In the genomic region with DNA sequence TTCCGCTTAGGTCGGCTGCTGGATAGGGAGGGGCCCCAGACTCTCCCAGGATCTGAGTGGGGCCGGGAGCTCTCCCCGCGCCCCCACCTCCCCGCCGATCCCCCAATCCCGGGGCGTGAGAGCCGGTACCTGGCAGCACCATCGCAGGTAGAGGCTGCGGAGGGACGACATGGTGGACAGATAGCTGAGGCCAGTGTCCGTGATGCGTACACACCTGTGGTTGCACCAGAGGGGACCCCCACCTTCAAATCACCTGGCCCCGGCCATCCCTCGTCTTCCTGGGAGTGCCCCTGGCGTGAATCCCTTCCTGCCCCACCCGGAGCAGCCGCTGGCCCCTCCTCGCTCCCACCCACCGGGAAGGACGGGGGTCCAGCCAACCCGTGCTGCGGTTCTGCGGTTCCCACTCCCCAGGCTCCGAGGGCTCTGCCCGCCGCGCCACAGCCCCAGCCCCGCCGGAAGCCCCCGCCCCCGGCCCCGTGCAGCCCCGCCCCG, we compare ENCODE assay signal across 11 cellular contexts. TPM values are rescaled to one million over a fixed set of nuclear protein-coding genes. Genes with fewer than 3 reads are reported as not detected.
DNase-seq lines count a peak whose midpoint lies in the region; ATAC-seq, FAIRE-seq and TF ChIP-seq lines count a peak whose summit lies in the region.
"Had no signal": no experiment of that assay in that cellular context is flagged by ENCODE, and none has a peak within 500 bp of the region (broad histone marks: within the 10 kb centered on the region; RNA-seq: fewer than 3 reads in every experiment).

No MANE protein-coding gene starts in this region.

- whole genome bisulfite sequencing in K562 (ENCODE audit: insufficient coverage, low coverage, missing lambda C conversion rate), result 5% methylated on average over 13 of the region's 37 CpGs
- no CpG with 5 or more reads among the region's 37 CpGs for WGBS in mesendoderm (ENCODE audit: extremely low coverage, insufficient coverage, low lambda C conversion rate)

- H3K4me2 ChIP-seq in HCT116 (ENCODE audit: low read length) (peak overlapping the region; percentile 88), K562 (ENCODE audit: insufficient read depth, low read length) (peak overlapping the region; percentile 80), mesendoderm (ENCODE audit: low read length) (no peak overlapping the region)

- no peak overlapping the region for H3K4ac ChIP-seq in mesendoderm (ENCODE audit: low read depth, low read length)

- H3K4me3 Mint-ChIP-seq in CD4-positive, alpha-beta T cell, result peak overlapping the region; percentile 20
- H3K4me3 Mint-ChIP-seq in osteocyte (ENCODE audit: unreplicated experiment), result no peak overlapping the region

- CTCF ChIA-PET in CD4-positive, alpha-beta T cell (lab: Charles Lee), result interaction anchor here (1.2 to 2.0 kb wide), 3 partner anchors 27 to 58 kb away, joined by 4 to 8 read pairs (median 6); partner anchors contain the start of genes CIAO3 and RHOT2
- CTCF ChIA-PET in HCT116 (lab: Charles Lee) (interaction anchor here (1.0 to 1.6 kb wide), 5 partner anchors 9 to 408 kb away, joined by 3 to 6 read pairs (median 3); partner anchors contain the start of genes ANTKMT and FBXL16), K562 (lab: Yijun Ruan, JAX; ENCODE audit: low intra/inter-chr PET ratio) (interaction anchor here (1.0 kb wide), 1 partner anchor 90 kb away, joined by 4 read pairs; no protein-coding TSS in a partner anchor)

- H3K27ac Mint-ChIP-seq in CD4-positive, alpha-beta T cell, result no peak overlapping the region
- no peak overlapping the region for H3K27ac Mint-ChIP-seq in osteocyte (ENCODE audit: unreplicated experiment)

- H3K23ac ChIP-seq in mesendoderm (ENCODE audit: low read length), result no peak overlapping the region

- H3K36me3 Mint-ChIP-seq in CD4-positive, alpha-beta T cell (ENCODE audit: low read depth), result peaks cover 5% of the 10 kb centered on the region
- H3K36me3 Mint-ChIP-seq in osteocyte (ENCODE audit: unreplicated experiment), result no peaks in the 10 kb centered on the region

- H3K79me2 ChIP-seq in HCT116 (ENCODE audit: insufficient read depth, low read length), result peaks cover 4% of the 10 kb centered on the region; the same call in 1 of the 2 replicates
- H3K79me2 ChIP-seq in K562 (ENCODE audit: control insufficient read depth, insufficient read depth, low read length), result peaks cover 5% of the 10 kb centered on the region; the same call in 2 of the 3 replicates
- no peaks in the 10 kb centered on the region for H3K79me2 ChIP-seq in mesendoderm (ENCODE audit: control insufficient read depth, insufficient read depth, low read length)

- no peak overlapping the region for H2AK5ac ChIP-seq in mesendoderm (ENCODE audit: low read length)

- no peak for TF ChIP-seq EP300 in K562 (IDR thresholded peaks at IDR 0.05; ENCODE audit: low read length)

- H3K36me3 ChIP-seq in HCT116 (ENCODE audit: control insufficient read depth in 1 of 2, insufficient read depth in 2 of 2, low read length in 2 of 2) (no peaks in the 10 kb centered on the region), K562 (ENCODE audit: control insufficient read depth, insufficient read depth, low read length) (no peaks in the 10 kb centered on the region), mesendoderm (ENCODE audit: control insufficient read depth, insufficient read depth, low read length) (no peaks in the 10 kb centered on the region)
- H3K36me3 ChIP-seq: cardiac muscle cell, right atrium auricular region had no signal

- POLR2A ChIA-PET in CD4-positive, alpha-beta T cell (lab: Charles Lee), result interaction anchor here (0.6 to 4.1 kb wide), 25 partner anchors 9 to 1452 kb away, joined by 3 to 55 read pairs (median 7); partner anchors contain the start of genes ANTKMT, CAPN15, CCDC78 and CHTF18
- POLR2A ChIA-PET in HCT116 (lab: Charles Lee) (interaction anchor here (1.0 to 1.6 kb wide), 3 partner anchors 11 to 26 kb away, joined by 3 to 5 read pairs (median 3); partner anchors contain the start of genes ANTKMT and JMJD8), K562 (lab: Yijun Ruan, JAX) (interaction anchor here (0.6 to 1.6 kb wide), 8 partner anchors 8 to 296 kb away, joined by 3 to 9 read pairs (median 4); partner anchors contain the start of genes GNG13 and METRN)

- no peak overlapping the region for H2BK120ac ChIP-seq in mesendoderm (ENCODE audit: low read depth, low read length)

- no peaks in the 10 kb centered on the region for H3K9me2 ChIP-seq in HCT116 (ENCODE audit: insufficient read depth)

- H3K27ac ChIP-seq in CD4-positive, alpha-beta T cell (ENCODE audit: low read depth, low read length), result no peak overlapping the region
- peak overlapping the region; percentile 63 for H3K27ac ChIP-seq in HCT116 (ENCODE audit: low read depth, low read length)
- no peak overlapping the region; the same call in 2 of the 3 replicates for H3K27ac ChIP-seq in K562 (ENCODE audit: extremely low read depth, low read depth, low read length)
- no peak overlapping the region for H3K27ac ChIP-seq in mesendoderm (ENCODE audit: low read depth, low read length)
- H3K27ac ChIP-seq: cardiac muscle cell, right atrium auricular region had no signal

- H3K27me3 ChIP-seq in CD4-positive, alpha-beta T cell (ENCODE audit: control insufficient read depth, insufficient read depth, low read length), result no peaks in the 10 kb centered on the region
- H3K27me3 ChIP-seq in HCT116 (ENCODE audit: insufficient read depth, low read length) (no peaks in the 10 kb centered on the region), K562 (ENCODE audit: control insufficient read depth in 2 of 2, insufficient read depth in 2 of 2, low read length in 2 of 2) (peaks cover 7 to 16% of the 10 kb centered on the region in 2 experiments; a peak in 4 of 5 replicates), mesendoderm (ENCODE audit: insufficient read depth, low read length, poor library complexity) (peaks cover 28% of the 10 kb centered on the region)

- FAIRE-seq in K562 (lab: Jason Lieb, UNC), result no peak

- H3K9me1 ChIP-seq in K562 (ENCODE audit: control insufficient read depth, insufficient read depth, low read length), result no peaks in the 10 kb centered on the region

- intact Hi-C loops in CD4-positive, alpha-beta T cell (cut with DNase I, micrococcal nuclease), result loop anchor here in 1 of 2 experiments (10.0 kb wide), 2 partner anchors 720 to 1270 kb away; partner anchors contain the start of genes RNF151, RPS2 and UNKL
- intact Hi-C loops in HCT116 (cut with micrococcal nuclease), result no loop called here
- intact Hi-C loops in K562 (cut with micrococcal nuclease), result no loop called here

- no peaks in the 10 kb centered on the region for H3K27me3 Mint-ChIP-seq in CD4-positive, alpha-beta T cell
- H3K27me3 Mint-ChIP-seq in osteocyte (ENCODE audit: unreplicated experiment), result peaks cover 29% of the 10 kb centered on the region

- H4K8ac ChIP-seq in mesendoderm (ENCODE audit: low read depth, low read length), result no peak overlapping the region

- TF ChIP-seq POLR2A in HCT116 (IDR thresholded peaks at IDR 0.05; ENCODE audit: borderline replicate concordance, extremely low read depth, insufficient read depth, insufficient read length), result no peak
- TF ChIP-seq POLR2A in K562 (conservative IDR thresholded peaks at IDR 0.05), result no peak

- peak in 1 of 10 experiments; percentile 57 for DNase-seq in CD4-positive, alpha-beta T cell
- DNase-seq in HCT116 (ENCODE audit: low read depth, low spot score) (no peak), K562 (ENCODE audit: extremely low read depth in 1 of 4, low spot score in 3 of 4) (peak in 2 of 4 experiments; percentile 89 to 90), mesendoderm (no peak), osteocyte (ENCODE audit: extremely low spot score, unreplicated experiment) (no peak), NCI-H510A treated with DMSO at 0.1 percent for 48 hours (lab: John Stamatoyannopoulos, UW) (no peak), cerebellum (ENCODE audit: low spot score) (no peak)
- DNase-seq: NCI-H524 had no signal

- no peak for TF ChIP-seq CTCF in CD4-positive, alpha-beta T cell (IDR thresholded peaks at IDR 0.05)
- TF ChIP-seq CTCF in HCT116 (IDR thresholded peaks at IDR 0.05 in 2 of 3, conservative IDR thresholded peaks at IDR 0.05 in 1 of 3; ENCODE audit: borderline replicate concordance in 1 of 3, insufficient read depth in 1 of 3, low read depth in 2 of 3, low read length in 2 of 3) (no peak), K562 (IDR thresholded peaks at IDR 0.05 in 2 of 3, conservative IDR thresholded peaks at IDR 0.05 in 1 of 3; ENCODE audit: insufficient read depth in 2 of 3, low read depth in 1 of 3, low read length in 3 of 3) (no peak), osteocyte (IDR thresholded peaks at IDR 0.05) (no peak)

- H2BK5ac ChIP-seq in mesendoderm (ENCODE audit: low read length), result no peak overlapping the region

- BruUV-seq in HCT116 (replicated peaks; lab: Mats Ljungman, UMichigan) (no TSS peak), K562 (replicated peaks; lab: Mats Ljungman, UMichigan) (no TSS peak)

- no peak overlapping the region for H3K18ac ChIP-seq in mesendoderm (ENCODE audit: low read length)

- no peaks in the 10 kb centered on the region for H3K9me3 ChIP-seq in CD4-positive, alpha-beta T cell (ENCODE audit: control insufficient read depth, low read length)
- H3K9me3 ChIP-seq in HCT116 (ENCODE audit: control insufficient read depth in 1 of 2, insufficient read depth in 1 of 2, low read depth in 1 of 2, low read length in 2 of 2), result no peaks in the 10 kb centered on the region
- H3K9me3 ChIP-seq in K562 (replicated peaks; ENCODE audit: control insufficient read depth, insufficient read depth, low read depth, low read length), result no peaks in the 10 kb centered on the region
- H3K9me3 ChIP-seq: right atrium auricular region had no signal

- peak overlapping the region; percentile 48 for H3K9ac ChIP-seq in HCT116 (ENCODE audit: low read length)
- peak overlapping the region; percentile 14 to 81; a peak in 3 of 4 replicates for H3K9ac ChIP-seq in K562 (ENCODE audit: insufficient read depth in 1 of 2, low read depth in 2 of 2, low read length in 2 of 2)
- peak overlapping the region; percentile 17 for H3K9ac ChIP-seq in mesendoderm (ENCODE audit: low read length)

- no peak overlapping the region for H3K56ac ChIP-seq in mesendoderm (ENCODE audit: low read length)

- TF ChIP-seq RAD21 in HCT116 (IDR thresholded peaks at IDR 0.05; ENCODE audit: low read depth) (no peak), K562 (CRISPR knock-in tag; conservative IDR thresholded peaks at IDR 0.05 in 1 of 2, IDR thresholded peaks at IDR 0.05 in 1 of 2) (no peak)

- in situ Hi-C loops in K562 (cut with MboI), result no loop called here

- H4K5ac ChIP-seq in mesendoderm (ENCODE audit: low read length), result no peak overlapping the region

- H3K4me1 Mint-ChIP-seq in CD4-positive, alpha-beta T cell (ENCODE audit: low read depth), result peaks cover 16% of the 10 kb centered on the region
- peaks cover 7% of the 10 kb centered on the region for H3K4me1 Mint-ChIP-seq in osteocyte (ENCODE audit: unreplicated experiment)

- H2AFZ ChIP-seq in HCT116 (ENCODE audit: low read depth, low read length, poor library complexity, severe bottlenecking) (no peak overlapping the region), K562 (ENCODE audit: low read depth, low read length) (peak overlapping the region; percentile 77)

- H3K9me3 Mint-ChIP-seq in CD4-positive, alpha-beta T cell, result no peaks in the 10 kb centered on the region
- no peaks in the 10 kb centered on the region for H3K9me3 Mint-ChIP-seq in osteocyte (ENCODE audit: unreplicated experiment)

- H3K4me3 ChIP-seq in HCT116 (replicated peaks in 1 of 2; ENCODE audit: low read depth in 1 of 2, low read length in 2 of 2) (peak overlapping the region; percentile 47 to 55), K562 (peak overlapping the region; percentile 45), mesendoderm (ENCODE audit: low read length) (no peak overlapping the region)

- no peak for ATAC-seq in CD4-positive, alpha-beta T cell (ENCODE audit: poor library complexity)
- ATAC-seq in HCT116 (no peak), K562 (no peak), GM21360 (IDR thresholded peaks at IDR 0.05; ENCODE audit: unreplicated experiment) (no peak)

- H3K4me1 ChIP-seq in HCT116 (ENCODE audit: control insufficient read depth in 1 of 2, insufficient read depth in 2 of 2, low read length in 2 of 2) (peaks cover 10 to 34% of the 10 kb centered on the region in 2 experiments), K562 (replicated peaks in 1 of 2; ENCODE audit: control insufficient read depth in 2 of 2, insufficient read depth in 2 of 2, low read length in 2 of 2) (peaks cover 7 to 61% of the 10 kb centered on the region in 2 experiments), mesendoderm (ENCODE audit: control insufficient read depth, low read depth, low read length) (no peaks in the 10 kb centered on the region)

- H2BK15ac ChIP-seq in mesendoderm (replicated peaks; ENCODE audit: low read depth), result no peak overlapping the region

- RAD21 ChIA-PET in HCT116 (lab: Charles Lee; ENCODE audit: low non-redundant PET in 1 of 2, low total read pairs in 2 of 2, uncharacterized antibody in 2 of 2, unreplicated experiment in 2 of 2), result no interaction called here

- no peaks in the 10 kb centered on the region for H4K20me1 ChIP-seq in HCT116 (ENCODE audit: insufficient read depth)
- H4K20me1 ChIP-seq in K562 (replicated peaks; ENCODE audit: control insufficient read depth, insufficient read depth, low read length), result peaks cover 1% of the 10 kb centered on the region; the same call in 1 of the 2 replicates

- H3K79me1 ChIP-seq in mesendoderm (ENCODE audit: low read length), result no peaks in the 10 kb centered on the region

RNA-seq across cellular contexts. Expression of gene WDR24, which starts 4.7 kb away (rescaled TPM):
- total RNA-seq in CD4-positive, alpha-beta T cell, result 10 to 100 TPM; 12.1 to 12.6 TPM
- total RNA-seq in HCT116 (2021; ENCODE audit: unreplicated experiment) (15.5 TPM), K562 (2014; rRNA removed) (4.8 and 5.3 TPM in 2 replicates), K562 (2014; rRNA removed; fragmentation: Illumina TruSeq; extraction: Trizol) (0.70 and 1.2 TPM in 2 replicates), K562 (2015; rRNA removed; fragmentation: Illumina TruSeq; extraction: Trizol) (3.4 and 5.1 TPM in 2 replicates), K562 (2021) (23.3 and 25.4 TPM in 2 replicates), osteocyte (19.4 and 19.9 TPM in 2 replicates), cerebellum (6.7 TPM)
- polyA plus RNA-seq in HCT116 (2012), result 12.1 and 15.0 TPM in 2 replicates
- 7.7 and 42.2 TPM in 2 replicates for total RNA-seq in K562 (2011; cell fraction: chromatin; rRNA removed; ENCODE audit: low replicate concordance)
- total RNA-seq in K562 (2011; cell fraction: nucleolus; rRNA removed), result 40.7 and 45.1 TPM in 2 replicates
- 14.7 and 16.8 TPM in 2 replicates for total RNA-seq in K562 (2011; cell fraction: nucleoplasm; rRNA removed)
- polyA plus RNA-seq in K562 (2011; rRNA removed) (3.3 and 6.7 TPM in 2 replicates), K562 (2014; fragmentation: Illumina TruSeq; extraction: Trizol) (5.5 and 10.2 TPM in 2 replicates), K562 (2014; fragmentation: Nextera tagmentation; extraction: Ambion mirVana) (under 1 TPM; 0.08 to 0.11 TPM), K562 (2014; rRNA removed) (12.2 and 12.5 TPM in 2 replicates)
- 5.5 and 12.0 TPM in 2 replicates for polyA plus RNA-seq in K562 (2011; cell fraction: cytosol; rRNA removed)
- polyA plus RNA-seq in K562 (2011; cell fraction: nucleus; rRNA removed), result 36.7 and 65.7 TPM in 2 replicates
- 14.6 and 20.0 TPM in 2 replicates for polyA plus RNA-seq in K562 (2012)
- polyA minus RNA-seq in K562 (2011; rRNA and poly(A)+ RNA removed), result 2.7 and 3.3 TPM in 2 replicates
- polyA minus RNA-seq in K562 (2011; cell fraction: cytosol; rRNA and poly(A)+ RNA removed), result 7.6 and 11.2 TPM in 2 replicates
- polyA minus RNA-seq in K562 (2011; cell fraction: nucleus; rRNA and poly(A)+ RNA removed), result 14.4 and 18.2 TPM in 2 replicates
- 9.2 TPM for polyA plus RNA-seq in mesendoderm (2013, experiment 1 of 2)
- 8.9 TPM for polyA plus RNA-seq in mesendoderm (2013, experiment 2 of 2)

RNA-seq across cellular contexts. Expression of gene FBXL16, which starts 10.7 kb away (rescaled TPM):
- total RNA-seq in CD4-positive, alpha-beta T cell, result 10 to 100 TPM; 11.0 to 11.7 TPM
- total RNA-seq in HCT116 (2021; ENCODE audit: unreplicated experiment), result 49.7 TPM
- polyA plus RNA-seq in HCT116 (2012), result 32.0 and 36.7 TPM in 2 replicates
- 1.6 and 5.3 TPM in 2 replicates for total RNA-seq in K562 (2011; cell fraction: chromatin; rRNA removed; ENCODE audit: low replicate concordance)
- total RNA-seq in K562 (2011; cell fraction: nucleolus; rRNA removed), result 3.7 and 4.2 TPM in 2 replicates
- 2.3 and 2.7 TPM in 2 replicates for total RNA-seq in K562 (2011; cell fraction: nucleoplasm; rRNA removed)
- total RNA-seq in K562 (2014; rRNA removed), result 2.2 and 2.7 TPM in 2 replicates
- total RNA-seq in K562 (2014; rRNA removed; fragmentation: Illumina TruSeq; extraction: Trizol), result 0.54 and 1.4 TPM in 2 replicates
- total RNA-seq in K562 (2015; rRNA removed; fragmentation: Illumina TruSeq; extraction: Trizol), result 0.41 and 0.47 TPM in 2 replicates
- 6.0 and 8.2 TPM in 2 replicates for total RNA-seq in K562 (2021)
- polyA plus RNA-seq in K562 (2011; rRNA removed), result 1.7 and 3.0 TPM in 2 replicates
- polyA plus RNA-seq in K562 (2011; cell fraction: cytosol; rRNA removed), result 2.6 and 10.1 TPM in 2 replicates
- 5.0 and 9.1 TPM in 2 replicates for polyA plus RNA-seq in K562 (2011; cell fraction: nucleus; rRNA removed)
- 5.3 and 7.9 TPM in 2 replicates for polyA plus RNA-seq in K562 (2012)
- polyA plus RNA-seq in K562 (2014; fragmentation: Illumina TruSeq; extraction: Trizol), result 1.9 and 25.4 TPM in 2 replicates
- polyA plus RNA-seq in K562 (2014; fragmentation: Nextera tagmentation; extraction: Ambion mirVana), result under 1 TPM; 0.21 to 0.37 TPM
- 3.1 and 3.3 TPM in 2 replicates for polyA plus RNA-seq in K562 (2014; rRNA removed)
- polyA minus RNA-seq in K562 (2011; rRNA and poly(A)+ RNA removed), result 0.57 and 0.63 TPM in 2 replicates
- 3.6 and 6.4 TPM in 2 replicates for polyA minus RNA-seq in K562 (2011; cell fraction: cytosol; rRNA and poly(A)+ RNA removed)
- 1.5 and 2.0 TPM in 2 replicates for polyA minus RNA-seq in K562 (2011; cell fraction: nucleus; rRNA and poly(A)+ RNA removed)
- polyA plus RNA-seq in mesendoderm (2013, experiment 1 of 2), result 1.1 TPM
- polyA plus RNA-seq in mesendoderm (2013, experiment 2 of 2), result 1.2 TPM
- total RNA-seq in osteocyte, result 0.32 and 0.44 TPM in 2 replicates
- total RNA-seq in cerebellum, result 5.4 TPM

RNA-seq across cellular contexts. Expression of gene JMJD8, which starts 10.8 kb away (rescaled TPM):
- total RNA-seq in CD4-positive, alpha-beta T cell, result 10 to 100 TPM; 22.0 to 23.6 TPM
- 121 TPM for total RNA-seq in HCT116 (2021; ENCODE audit: unreplicated experiment)
- polyA plus RNA-seq in HCT116 (2012), result 96.6 and 97.3 TPM in 2 replicates
- total RNA-seq in K562 (2011; cell fraction: chromatin; rRNA removed; ENCODE audit: low replicate concordance), result 18.2 and 82.3 TPM in 2 replicates
- total RNA-seq in K562 (2011; cell fraction: nucleolus; rRNA removed), result 114 and 120 TPM in 2 replicates
- 55.7 and 56.0 TPM in 2 replicates for total RNA-seq in K562 (2011; cell fraction: nucleoplasm; rRNA removed)
- total RNA-seq in K562 (2014; rRNA removed), result 48.3 and 63.8 TPM in 2 replicates
- 9.6 and 15.8 TPM in 2 replicates for total RNA-seq in K562 (2014; rRNA removed; fragmentation: Illumina TruSeq; extraction: Trizol)
- 28.3 and 29.3 TPM in 2 replicates for total RNA-seq in K562 (2015; rRNA removed; fragmentation: Illumina TruSeq; extraction: Trizol)
- 50.6 and 56.6 TPM in 2 replicates for total RNA-seq in K562 (2021)
- polyA plus RNA-seq in K562 (2011; rRNA removed), result 22.2 and 33.4 TPM in 2 replicates
- polyA plus RNA-seq in K562 (2011; cell fraction: cytosol; rRNA removed), result 35.0 and 78.3 TPM in 2 replicates
- 96.4 and 165 TPM in 2 replicates for polyA plus RNA-seq in K562 (2011; cell fraction: nucleus; rRNA removed)
- 52.6 and 67.7 TPM in 2 replicates for polyA plus RNA-seq in K562 (2012)
- 43.3 and 47.9 TPM in 2 replicates for polyA plus RNA-seq in K562 (2014; fragmentation: Illumina TruSeq; extraction: Trizol)
- polyA plus RNA-seq in K562 (2014; fragmentation: Nextera tagmentation; extraction: Ambion mirVana), result 1 to 10 TPM; 1.2 to 2.3 TPM
- 46.6 and 48.7 TPM in 2 replicates for polyA plus RNA-seq in K562 (2014; rRNA removed)
- 5.2 and 7.4 TPM in 2 replicates for polyA minus RNA-seq in K562 (2011; rRNA and poly(A)+ RNA removed)
- polyA minus RNA-seq in K562 (2011; cell fraction: cytosol; rRNA and poly(A)+ RNA removed), result 16.1 and 16.5 TPM in 2 replicates
- polyA minus RNA-seq in K562 (2011; cell fraction: nucleus; rRNA and poly(A)+ RNA removed), result 65.4 and 66.1 TPM in 2 replicates
- polyA plus RNA-seq in mesendoderm (2013, experiment 1 of 2), result 42.7 TPM
- 41.5 TPM for polyA plus RNA-seq in mesendoderm (2013, experiment 2 of 2)
- total RNA-seq in osteocyte, result 57.6 and 62.1 TPM in 2 replicates
- 14.0 TPM for total RNA-seq in cerebellum

RNA-seq across cellular contexts. Expression of gene STUB1, which starts 14.7 kb away (rescaled TPM):
- total RNA-seq in CD4-positive, alpha-beta T cell, result 10 to 100 TPM; 46.9 to 53.9 TPM
- 111 TPM for total RNA-seq in HCT116 (2021; ENCODE audit: unreplicated experiment)
- polyA plus RNA-seq in HCT116 (2012), result 85.9 and 95.7 TPM in 2 replicates
- total RNA-seq in K562 (2011; cell fraction: chromatin; rRNA removed; ENCODE audit: low replicate concordance), result 38.7 and 156 TPM in 2 replicates
- total RNA-seq in K562 (2011; cell fraction: nucleolus; rRNA removed), result 192 and 203 TPM in 2 replicates
- total RNA-seq in K562 (2011; cell fraction: nucleoplasm; rRNA removed), result 62.0 and 88.9 TPM in 2 replicates
- total RNA-seq in K562 (2014; rRNA removed), result 251 and 276 TPM in 2 replicates
- total RNA-seq in K562 (2014; rRNA removed; fragmentation: Illumina TruSeq; extraction: Trizol), result 65.4 and 88.2 TPM in 2 replicates
- total RNA-seq in K562 (2015; rRNA removed; fragmentation: Illumina TruSeq; extraction: Trizol), result 147 and 168 TPM in 2 replicates
- 191 and 213 TPM in 2 replicates for total RNA-seq in K562 (2021)
- 114 TPM in 2 replicates for polyA plus RNA-seq in K562 (2011; rRNA removed)
- polyA plus RNA-seq in K562 (2011; cell fraction: cytosol; rRNA removed), result 94.5 and 181 TPM in 2 replicates
- 195 and 305 TPM in 2 replicates for polyA plus RNA-seq in K562 (2011; cell fraction: nucleus; rRNA removed)
- 87.2 and 101 TPM in 2 replicates for polyA plus RNA-seq in K562 (2012)
- polyA plus RNA-seq in K562 (2014; fragmentation: Illumina TruSeq; extraction: Trizol), result 152 and 188 TPM in 2 replicates
- 10 to 100 TPM; 10.6 to 27.7 TPM for polyA plus RNA-seq in K562 (2014; fragmentation: Nextera tagmentation; extraction: Ambion mirVana)
- 193 and 200 TPM in 2 replicates for polyA plus RNA-seq in K562 (2014; rRNA removed)
- polyA minus RNA-seq in K562 (2011; rRNA and poly(A)+ RNA removed), result 22.1 and 33.0 TPM in 2 replicates
- polyA minus RNA-seq in K562 (2011; cell fraction: cytosol; rRNA and poly(A)+ RNA removed), result 41.4 and 45.7 TPM in 2 replicates
- polyA minus RNA-seq in K562 (2011; cell fraction: nucleus; rRNA and poly(A)+ RNA removed), result 57.6 and 61.8 TPM in 2 replicates
- polyA plus RNA-seq in mesendoderm (2013, experiment 1 of 2), result 69.6 TPM
- 69.7 TPM for polyA plus RNA-seq in mesendoderm (2013, experiment 2 of 2)
- total RNA-seq in osteocyte, result 109 and 116 TPM in 2 replicates
- total RNA-seq in cerebellum, result 25.9 TPM

RNA-seq across cellular contexts. Expression of gene RHBDL1, which starts 19.4 kb away (rescaled TPM):
- total RNA-seq in CD4-positive, alpha-beta T cell, result 1 to 10 TPM; 6.6 to 6.9 TPM
- total RNA-seq in HCT116 (2021; ENCODE audit: unreplicated experiment) (12.7 TPM), K562 (2014; rRNA removed) (2.7 and 3.9 TPM in 2 replicates), K562 (2014; rRNA removed; fragmentation: Illumina TruSeq; extraction: Trizol) (0.11 TPM in 1 of 2 replicates, not detected in the other), K562 (2015; rRNA removed; fragmentation: Illumina TruSeq; extraction: Trizol) (0.79 and 0.94 TPM in 2 replicates), K562 (2021) (3.6 and 4.0 TPM in 2 replicates), osteocyte (3.6 and 5.4 TPM in 2 replicates), cerebellum (2.7 TPM)
- 8.9 and 10.5 TPM in 2 replicates for polyA plus RNA-seq in HCT116 (2012)
- total RNA-seq in K562 (2011; cell fraction: chromatin; rRNA removed; ENCODE audit: low replicate concordance), result 4.0 and 18.2 TPM in 2 replicates
- 16.8 and 19.9 TPM in 2 replicates for total RNA-seq in K562 (2011; cell fraction: nucleolus; rRNA removed)
- total RNA-seq in K562 (2011; cell fraction: nucleoplasm; rRNA removed), result 6.3 and 7.2 TPM in 2 replicates
- polyA plus RNA-seq in K562 (2011; rRNA removed) (1.7 and 3.5 TPM in 2 replicates), K562 (2014; fragmentation: Illumina TruSeq; extraction: Trizol) (0.55 and 1.1 TPM in 2 replicates), K562 (2014; fragmentation: Nextera tagmentation; extraction: Ambion mirVana) (under 1 TPM in 1 of 2 experiments, not detected in 1; 0.03 TPM), K562 (2014; rRNA removed) (3.4 and 5.6 TPM in 2 replicates)
- 2.9 and 8.6 TPM in 2 replicates for polyA plus RNA-seq in K562 (2011; cell fraction: cytosol; rRNA removed)
- polyA plus RNA-seq in K562 (2011; cell fraction: nucleus; rRNA removed), result 36.3 and 53.0 TPM in 2 replicates
- polyA plus RNA-seq in K562 (2012), result 2.4 and 6.7 TPM in 2 replicates
- polyA minus RNA-seq in K562 (2011; rRNA and poly(A)+ RNA removed), result 0.15 and 0.39 TPM in 2 replicates
- polyA minus RNA-seq in K562 (2011; cell fraction: cytosol; rRNA and poly(A)+ RNA removed), result 1.2 TPM in 1 of 2 replicates, not detected in the other
- polyA minus RNA-seq in K562 (2011; cell fraction: nucleus; rRNA and poly(A)+ RNA removed), result 3.2 and 5.4 TPM in 2 replicates
- polyA plus RNA-seq in mesendoderm (2013, experiment 1 of 2), result 0.22 TPM
- 0.32 TPM for polyA plus RNA-seq in mesendoderm (2013, experiment 2 of 2)
